In genomic region chr17:1474402-1475189, GRCh38 we compare ENCODE assay signal across 12 cellular contexts. TPM values are rescaled to one million over a fixed set of nuclear protein-coding genes. Genes with fewer than 3 reads are reported as not detected.
A peak's percentile ranks its signal among the peaks of the same experiment; 100 is the strongest.
DNase-seq lines count a peak whose midpoint lies in the region; ATAC-seq, FAIRE-seq and TF ChIP-seq lines count a peak whose summit lies in the region.
"Had no signal": no experiment of that assay in that cellular context is flagged by ENCODE, and none has a peak within 500 bp of the region (broad histone marks: within the 10 kb centered on the region; RNA-seq: fewer than 3 reads in every experiment).

No MANE protein-coding gene starts in this region.

- no peak for TF ChIP-seq CTCF in gastroesophageal sphincter (IDR thresholded peaks at IDR 0.05)

- peaks cover 6% of the 10 kb centered on the region for H3K4me1 Mint-ChIP-seq in activated T-helper 2 cell treated with anti-CD3 and anti-CD28 coated beads, Interferon-gamma antibody, Interleukin-2, Interleukin-4, amounts not matched to agents 10 μg/mL and 5 μg/mL and 100 μg/mL, durations not matched to agents 14 hours and 24 hours and 36 hours (ENCODE audit: low read depth)

- ATAC-seq in HG03060 (IDR thresholded peaks at IDR 0.05; ENCODE audit: low read depth, unreplicated experiment) (peak; percentile 39), gastroesophageal sphincter (no peak)

- TF ChIP-seq EP300 in gastroesophageal sphincter (IDR thresholded peaks at IDR 0.05), result no peak

- H3K9me3 ChIP-seq in BLaER1 (peaks cover 4% of the 10 kb centered on the region), gastroesophageal sphincter (no peaks in the 10 kb centered on the region)

- H3K27me3 ChIP-seq in BLaER1 (no peaks in the 10 kb centered on the region), gastroesophageal sphincter (no peaks in the 10 kb centered on the region)

- H3K27ac Mint-ChIP-seq in activated T-helper 2 cell treated with anti-CD3 and anti-CD28 coated beads, Interferon-gamma antibody, Interleukin-2, Interleukin-4, amounts not matched to agents 10 μg/mL and 5 μg/mL and 100 μg/mL, durations not matched to agents 14 hours and 24 hours and 36 hours, result no peak overlapping the region
- H3K27ac Mint-ChIP-seq: activated naive CD8-positive, alpha-beta T cell treated with anti-CD3 and anti-CD28 coated beads, Interleukin-2, amount 50 U/mL, for 24 hours had no signal

- TF ChIP-seq POLR2A in gastroesophageal sphincter (IDR thresholded peaks at IDR 0.05), result no peak

- H3K36me3 Mint-ChIP-seq in activated T-helper 2 cell treated with anti-CD3 and anti-CD28 coated beads, Interferon-gamma antibody, Interleukin-2, Interleukin-4, amounts not matched to agents 10 μg/mL and 5 μg/mL and 100 μg/mL, durations not matched to agents 14 hours and 24 hours and 36 hours (ENCODE audit: low read depth), result peaks cover 39% of the 10 kb centered on the region

- peak; percentile 87 for FAIRE-seq in GM19239 (lab: Jason Lieb, UNC)
- FAIRE-seq: islet of Langerhans had no signal

- WGBS in gastroesophageal sphincter (ENCODE audit: low coverage in 1 of 2), 2 donors, result 93 to 100% methylated on average over 1 to 13 of the region's 31 CpGs

- H3K27ac ChIP-seq in BLaER1 (no peak overlapping the region), gastroesophageal sphincter (peak overlapping the region in 3 of 4 donors; percentile 7 to 59 (median 48))

- no peak overlapping the region for H3K9ac ChIP-seq in BLaER1

- H3K27me3 Mint-ChIP-seq in activated T-helper 2 cell treated with anti-CD3 and anti-CD28 coated beads, Interferon-gamma antibody, Interleukin-2, Interleukin-4, amounts not matched to agents 10 μg/mL and 5 μg/mL and 100 μg/mL, durations not matched to agents 14 hours and 24 hours and 36 hours (ENCODE audit: low read depth), result no peaks in the 10 kb centered on the region
- H3K27me3 Mint-ChIP-seq: activated CD4-positive, alpha-beta T cell treated with anti-CD3 and anti-CD28 coated beads, Interleukin-2, amount 10 ng/mL, durations not matched to agents 7 days and 5 days had no signal

- H3K36me3 ChIP-seq in BLaER1 (peaks cover 56% of the 10 kb centered on the region), gastroesophageal sphincter (peaks cover 0 to 100% of the 10 kb centered on the region in 2 donors)

- H3K9me3 Mint-ChIP-seq in activated T-helper 2 cell treated with anti-CD3 and anti-CD28 coated beads, Interferon-gamma antibody, Interleukin-2, Interleukin-4, amounts not matched to agents 10 μg/mL and 5 μg/mL and 100 μg/mL, durations not matched to agents 14 hours and 24 hours and 36 hours, result no peaks in the 10 kb centered on the region
- H3K9me3 Mint-ChIP-seq: activated CD4-positive, alpha-beta T cell treated with anti-CD3 and anti-CD28 coated beads, Interleukin-2, amount 10 ng/mL, durations not matched to agents 7 days and 5 days; activated naive CD8-positive, alpha-beta T cell treated with anti-CD3 and anti-CD28 coated beads, Interleukin-2, amount 50 U/mL, for 24 hours had no signal

- intact Hi-C loops in activated T-helper 2 cell treated with anti-CD3 and anti-CD28 coated beads, Interferon-gamma antibody, Interleukin-2, Interleukin-4, amounts not matched to agents 10 μg/mL and 5 μg/mL and 100 μg/mL, durations not matched to agents 14 hours and 24 hours and 36 hours (cut with micrococcal nuclease), result no loop called here

- DNase-seq in GM19239 (ENCODE audit: insufficient read length, low spot score), result peak; percentile 74
- no peak for DNase-seq in superior temporal gyrus (ENCODE audit: extremely low spot score)
- DNase-seq in activated T-helper 2 cell treated with anti-CD3 and anti-CD28 coated beads, Interferon-gamma antibody, Interleukin-2, Interleukin-4, amounts not matched to agents 10 μg/mL and 5 μg/mL and 100 μg/mL, durations not matched to agents 14 hours and 24 hours and 36 hours (ENCODE audit: low spot score), result no peak
- no peak for DNase-seq in MV-4-11 (lab: John Stamatoyannopoulos, UW)
- no peak for DNase-seq in 8988T
- DNase-seq: activated naive CD8-positive, alpha-beta T cell treated with anti-CD3 and anti-CD28 coated beads, Interleukin-2, amount 50 U/mL, for 24 hours; NCI-H1417 had no signal

- H3K4me2 ChIP-seq in BLaER1, result peak overlapping the region; percentile 65

- peaks cover 78% of the 10 kb centered on the region for H4K20me1 ChIP-seq in BLaER1

- H3K4me1 ChIP-seq in BLaER1, result peaks cover 61% of the 10 kb centered on the region
- H3K4me1 ChIP-seq in gastroesophageal sphincter, result peaks cover 0 to 31% (median 0%) of the 10 kb centered on the region in 3 donors

- no peak overlapping the region for H3K4me3 ChIP-seq in BLaER1
- no peak overlapping the region for H3K4me3 ChIP-seq in gastroesophageal sphincter

- H3K4me3 Mint-ChIP-seq in activated T-helper 2 cell treated with anti-CD3 and anti-CD28 coated beads, Interferon-gamma antibody, Interleukin-2, Interleukin-4, amounts not matched to agents 10 μg/mL and 5 μg/mL and 100 μg/mL, durations not matched to agents 14 hours and 24 hours and 36 hours (ENCODE audit: low read depth), result no peak overlapping the region
- H3K4me3 Mint-ChIP-seq: activated CD4-positive, alpha-beta T cell treated with anti-CD3 and anti-CD28 coated beads, Interleukin-2, amount 10 ng/mL, durations not matched to agents 7 days and 5 days; activated naive CD8-positive, alpha-beta T cell treated with anti-CD3 and anti-CD28 coated beads, Interleukin-2, amount 50 U/mL, for 24 hours had no signal

RNA-seq across cellular contexts. Expression of gene MYO1C, which starts 17.9 kb away (rescaled TPM):
- 100 to 1,000 TPM; 215 to 461 (median 287) TPM for total RNA-seq in gastroesophageal sphincter
- 54.3 and 55.1 TPM in 2 replicates for total RNA-seq in activated T-helper 2 cell treated with anti-CD3 and anti-CD28 coated beads, Interferon-gamma antibody, Interleukin-2, Interleukin-4, amounts not matched to agents 10 μg/mL and 5 μg/mL and 100 μg/mL, durations not matched to agents 14 hours and 24 hours and 36 hours

RNA-seq across cellular contexts. Expression of gene CRK, which starts 18.6 kb away (rescaled TPM):
- 10 to 100 TPM; 72.7 to 98.4 (median 77.2) TPM for total RNA-seq in gastroesophageal sphincter
- total RNA-seq in activated T-helper 2 cell treated with anti-CD3 and anti-CD28 coated beads, Interferon-gamma antibody, Interleukin-2, Interleukin-4, amounts not matched to agents 10 μg/mL and 5 μg/mL and 100 μg/mL, durations not matched to agents 14 hours and 24 hours and 36 hours, result 22.2 and 22.6 TPM in 2 replicates

RNA-seq across cellular contexts. Expression of gene INPP5K, which starts 41.8 kb away (rescaled TPM):
- total RNA-seq in gastroesophageal sphincter, result 10 to 100 TPM; 59.6 to 76.0 (median 73.1) TPM
- total RNA-seq in activated T-helper 2 cell treated with anti-CD3 and anti-CD28 coated beads, Interferon-gamma antibody, Interleukin-2, Interleukin-4, amounts not matched to agents 10 μg/mL and 5 μg/mL and 100 μg/mL, durations not matched to agents 14 hours and 24 hours and 36 hours, result 26.2 and 31.0 TPM in 2 replicates
